17 cellular contexts compared by ENCODE assay signal in genomic region chr7:134599371-134599770, GRCh38. TPM values are rescaled to one million over a fixed set of nuclear protein-coding genes. Genes with fewer than 3 reads are reported as not detected.
DNase-seq lines count a peak whose midpoint lies in the region; ATAC-seq and TF ChIP-seq lines count a peak whose summit lies in the region.
"Had no signal": no experiment of that assay in that cellular context is flagged by ENCODE, and none has a peak within 500 bp of the region (broad histone marks: within the 10 kb centered on the region; RNA-seq: fewer than 3 reads in every experiment).

No MANE protein-coding gene starts in this region.

- peak in 8 of 14 donors; percentile 1 to 64 (median 22) for DNase-seq in C1 segment of cervical spinal cord (lab: John Stamatoyannopoulos, UW)
- DNase-seq in NCI-H2107 (lab: John Stamatoyannopoulos, UW) = peak; percentile 44
- peak; percentile 12 for DNase-seq in brain microvascular endothelial cell
- no peak for DNase-seq in neural crest cell (ENCODE audit: low read depth, low spot score)
- DNase-seq in GOT3 (lab: John Stamatoyannopoulos, UW) = no peak
- no peak for DNase-seq in right lobe of liver
- no peak for DNase-seq in activated CD4-positive, alpha-beta T cell treated with anti-CD3 and anti-CD28 coated beads, Interleukin-2, amount 10 ng/mL, durations not matched to agents 7 days and 5 days
- DNase-seq: activated B cell treated with CpG ODN at 0.5 μM for 24 hours, DMS79, NCI-H1694, T-helper 17 cell had no signal

- no peaks in the 10 kb centered on the region for H3K9me3 ChIP-seq in right lobe of liver
- H3K9me3 ChIP-seq: thoracic aorta had no signal

- WGBS in right lobe of liver (ENCODE audit: insufficient coverage, low coverage, low lambda C conversion rate, missing lambda C conversion rate) = 71% methylated on average over 5 of the region's 6 CpGs

- no peak for TF ChIP-seq POLR2A in right lobe of liver (IDR thresholded peaks at IDR 0.05)

- ATAC-seq in HG03442 (IDR thresholded peaks at IDR 0.05; ENCODE audit: unreplicated experiment) (no peak), right lobe of liver (no peak)
- ATAC-seq: T-helper 17 cell had no signal

- in situ Hi-C loops in brain microvascular endothelial cell (cut with HindIII; ENCODE audit: low pct_ligation_motif_present, low sequenced_read_pairs) = no loop called here

- POLR2A ChIA-PET in activated CD4-positive, alpha-beta T cell treated with anti-CD3 and anti-CD28 coated beads, Interleukin-2, amount 10 ng/mL, durations not matched to agents 7 days and 5 days (lab: Charles Lee) = no interaction called here

- H3K27me3 ChIP-seq in brain microvascular endothelial cell (replicated peaks) = no peaks in the 10 kb centered on the region
- H3K27me3 ChIP-seq in right lobe of liver = no peaks in the 10 kb centered on the region

- peaks cover 0 to 9% (median 0%) of the 10 kb centered on the region in 4 donors for H3K4me1 ChIP-seq in right lobe of liver

- H3K27ac Mint-ChIP-seq in neural crest cell (ENCODE audit: unreplicated experiment) = peak overlapping the region; percentile 24
- no peak overlapping the region for H3K27ac Mint-ChIP-seq in activated CD4-positive, alpha-beta T cell treated with anti-CD3 and anti-CD28 coated beads, Interleukin-2, amount 10 ng/mL, durations not matched to agents 7 days and 5 days
- H3K27ac Mint-ChIP-seq: activated B cell treated with CpG ODN at 0.5 μM for 24 hours, nephron, T-helper 17 cell had no signal

- intact Hi-C loops in right lobe of liver (cut with DNase I) = no loop called here

- CTCF ChIA-PET in activated CD4-positive, alpha-beta T cell treated with anti-CD3 and anti-CD28 coated beads, Interleukin-2, amount 10 ng/mL, durations not matched to agents 7 days and 5 days (lab: Charles Lee) = no interaction called here

- no peak overlapping the region for H3K27ac ChIP-seq in brain microvascular endothelial cell
- H3K27ac ChIP-seq in right lobe of liver = no peak overlapping the region
- H3K27ac ChIP-seq: thoracic aorta had no signal

- peaks cover 11% of the 10 kb centered on the region for H3K36me3 Mint-ChIP-seq in neural crest cell (ENCODE audit: low read depth)
- H3K36me3 Mint-ChIP-seq in activated CD4-positive, alpha-beta T cell treated with anti-CD3 and anti-CD28 coated beads, Interleukin-2, amount 10 ng/mL, durations not matched to agents 7 days and 5 days (ENCODE audit: low read depth) = no peaks in the 10 kb centered on the region

- H3K4me3 ChIP-seq in brain microvascular endothelial cell (ENCODE audit: low read depth, low read length) (no peak overlapping the region), right lobe of liver (no peak overlapping the region)
- H3K4me3 ChIP-seq: thoracic aorta had no signal

- no peak overlapping the region for H3K4me3 Mint-ChIP-seq in neural crest cell
- H3K4me3 Mint-ChIP-seq in activated CD4-positive, alpha-beta T cell treated with anti-CD3 and anti-CD28 coated beads, Interleukin-2, amount 10 ng/mL, durations not matched to agents 7 days and 5 days = no peak overlapping the region
- H3K4me3 Mint-ChIP-seq: activated B cell treated with CpG ODN at 0.5 μM for 24 hours, nephron, T-helper 17 cell had no signal

- H3K36me3 ChIP-seq in brain microvascular endothelial cell (replicated peaks) (no peaks in the 10 kb centered on the region), right lobe of liver (no peaks in the 10 kb centered on the region)
- H3K36me3 ChIP-seq: thoracic aorta had no signal

- no peaks in the 10 kb centered on the region for H3K27me3 Mint-ChIP-seq in neural crest cell (ENCODE audit: low read depth)
- H3K27me3 Mint-ChIP-seq in activated CD4-positive, alpha-beta T cell treated with anti-CD3 and anti-CD28 coated beads, Interleukin-2, amount 10 ng/mL, durations not matched to agents 7 days and 5 days = peaks cover 14% of the 10 kb centered on the region

- no peak for TF ChIP-seq CTCF in brain microvascular endothelial cell (IDR thresholded peaks at IDR 0.05; ENCODE audit: low read depth, low read length, missing control alignments)
- TF ChIP-seq CTCF in neural crest cell (conservative IDR thresholded peaks at IDR 0.05) = no peak
- TF ChIP-seq CTCF in right lobe of liver (IDR thresholded peaks at IDR 0.05) = no peak

- peaks cover 15% of the 10 kb centered on the region for H3K4me1 Mint-ChIP-seq in neural crest cell
- no peaks in the 10 kb centered on the region for H3K4me1 Mint-ChIP-seq in activated CD4-positive, alpha-beta T cell treated with anti-CD3 and anti-CD28 coated beads, Interleukin-2, amount 10 ng/mL, durations not matched to agents 7 days and 5 days
- H3K4me1 Mint-ChIP-seq: activated B cell treated with CpG ODN at 0.5 μM for 24 hours, T-helper 17 cell had no signal

- H3K9me3 Mint-ChIP-seq in neural crest cell = peaks cover 12% of the 10 kb centered on the region
- H3K9me3 Mint-ChIP-seq in activated CD4-positive, alpha-beta T cell treated with anti-CD3 and anti-CD28 coated beads, Interleukin-2, amount 10 ng/mL, durations not matched to agents 7 days and 5 days = peaks cover 6% of the 10 kb centered on the region
- H3K9me3 Mint-ChIP-seq: activated B cell treated with CpG ODN at 0.5 μM for 24 hours had no signal

RNA-seq across cellular contexts. Expression of gene BPGM, which starts 47.3 kb away (rescaled TPM):
- total RNA-seq in neural crest cell (19.8 and 21.1 TPM in 2 replicates), right lobe of liver (10 to 100 TPM in 1 of 6 experiments, 1 to 10 TPM in 5; 5.9 to 10.9 (median 7.3) TPM)
- total RNA-seq in activated CD4-positive, alpha-beta T cell treated with anti-CD3 and anti-CD28 coated beads, Interleukin-2, amount 10 ng/mL, durations not matched to agents 7 days and 5 days = 10 to 100 TPM; 14.6 to 15.5 TPM

RNA-seq across cellular contexts. Expression of gene AKR1B15, which starts 50.5 kb away (rescaled TPM):
- total RNA-seq in neural crest cell (not detected in 2 replicates), right lobe of liver (10 to 100 TPM in 1 of 6 experiments, 1 to 10 TPM in 3, not detected in 2; 1.8 to 40.4 (median 2.4) TPM)
- not detected for total RNA-seq in activated CD4-positive, alpha-beta T cell treated with anti-CD3 and anti-CD28 coated beads, Interleukin-2, amount 10 ng/mL, durations not matched to agents 7 days and 5 days
- total RNA-seq: activated B cell treated with CpG ODN at 0.5 μM for 24 hours; activated CD8-positive, alpha-beta memory T cell treated with anti-CD3 and anti-CD28 coated beads for 36 hours; fibroblast of villous mesenchyme; lower leg skin; T-helper 17 cell had no signal

Comparison
In these comparisons a context has a peak if more than half of its experiments do, and no peak if none do; other contexts are left out.
1. DNase-seq: peak in C1 segment of cervical spinal cord (8 of 14), NCI-H2107 (single experiment) and brain microvascular endothelial cell (single experiment); none in neural crest cell (single experiment), GOT3 (single experiment), right lobe of liver (0 of 3) and activated CD4-positive, alpha-beta T cell treated with anti-CD3 and anti-CD28 coated beads, Interleukin-2, amount 10 ng/mL, durations not matched to agents 7 days and 5 days (single experiment).